In genomic region chrX:10356979-10357378, GRCh38 we compare ENCODE assay signal across 24 cellular contexts.
DNase-seq lines count a peak whose midpoint lies in the region; ATAC-seq and TF ChIP-seq lines count a peak whose summit lies in the region.
"Had no signal": no experiment of that assay in that cellular context is flagged by ENCODE, and none has a peak within 500 bp of the region (broad histone marks: within the 10 kb centered on the region; RNA-seq: fewer than 3 reads in every experiment).

No MANE protein-coding gene starts in this region.

- no peaks in the 10 kb centered on the region for H3K79me2 ChIP-seq in GM23248 (ENCODE audit: insufficient read depth)
- H3K79me2 ChIP-seq: hepatocyte had no signal

- H3K36me3 Mint-ChIP-seq in activated T-helper 17 cell treated with anti-CD3 and anti-CD28 coated beads, Interleukin-2, amount 50 U/mL, for 72 hours (ENCODE audit: low read depth), result no peaks in the 10 kb centered on the region
- H3K36me3 Mint-ChIP-seq in T-helper 17 cell (ENCODE audit: low read depth), result no peaks in the 10 kb centered on the region
- H3K36me3 Mint-ChIP-seq: CD8-positive, alpha-beta memory T cell; memory B cell; naive thymus-derived CD8-positive, alpha-beta T cell had no signal

- no peak overlapping the region for H3K9ac ChIP-seq in GM23248

- H3F3A ChIP-seq in GM23248 (ENCODE audit: insufficient read depth), result no peaks in the 10 kb centered on the region

- no peak overlapping the region for H2AFZ ChIP-seq in GM23248
- H2AFZ ChIP-seq: hepatocyte had no signal

- DNase-seq in AG08395 (ENCODE audit: low spot score) (peak; percentile 36), GM23248 (peak; percentile 60), foreskin fibroblast (peak; percentile 9 to 36), DMS153 (lab: John Stamatoyannopoulos, UW) (no peak), T-helper 17 cell (no peak)
- DNase-seq in effector memory CD4-positive, alpha-beta T cell, result no peak
- DNase-seq: CD8-positive, alpha-beta memory T cell; effector CD4-positive, alpha-beta T cell; Kasumi-1; kidney; naive thymus-derived CD8-positive, alpha-beta T cell; NCI-H1417 treated with DMSO at 0.1 percent for 48 hours; NCI-H2171; NCI-H748 treated with DMSO at 0.1 percent for 48 hours; pancreas; sigmoid colon; substantia nigra; uterus had no signal

- no peaks in the 10 kb centered on the region for H3K9me3 Mint-ChIP-seq in activated T-helper 17 cell treated with anti-CD3 and anti-CD28 coated beads, Interleukin-2, amount 50 U/mL, for 72 hours
- H3K9me3 Mint-ChIP-seq: memory B cell had no signal

- no peak overlapping the region for H3K27ac ChIP-seq in GM23248
- H3K27ac ChIP-seq in effector memory CD4-positive, alpha-beta T cell (ENCODE audit: insufficient read depth, low read length, poor library complexity, severe bottlenecking), result no peak overlapping the region
- H3K27ac ChIP-seq: hepatocyte, pancreas, sigmoid colon, uterus had no signal

- 76 to 90% methylated on average over 3 of the region's 3 CpGs for WGBS in GM23248 (ENCODE audit: low coverage in 1 of 2, low lambda C conversion rate in 2 of 2, missing lambda C conversion rate in 2 of 2), 2 experiments

- no peaks in the 10 kb centered on the region for H3K4me1 Mint-ChIP-seq in activated T-helper 17 cell treated with anti-CD3 and anti-CD28 coated beads, Interleukin-2, amount 50 U/mL, for 72 hours
- no peaks in the 10 kb centered on the region for H3K4me1 Mint-ChIP-seq in T-helper 17 cell
- H3K4me1 Mint-ChIP-seq: CD8-positive, alpha-beta memory T cell; memory B cell; naive thymus-derived CD8-positive, alpha-beta T cell had no signal

- no peak overlapping the region for H3K4me2 ChIP-seq in GM23248 (ENCODE audit: unreplicated experiment)
- H3K4me2 ChIP-seq: hepatocyte had no signal

- H3K4me3 ChIP-seq in GM23248 (no peak overlapping the region), foreskin fibroblast (ENCODE audit: low read depth in 1 of 2, low read length in 2 of 2) (no peak overlapping the region)
- H3K4me3 ChIP-seq in effector memory CD4-positive, alpha-beta T cell (ENCODE audit: insufficient read depth, low read depth, low read length, poor library complexity, severe bottlenecking), result no peak overlapping the region
- H3K4me3 ChIP-seq: HAP-1, hepatocyte, pancreas, sigmoid colon, uterus had no signal

- H3K36me3 ChIP-seq in GM23248 (ENCODE audit: low read depth), result no peaks in the 10 kb centered on the region
- no peaks in the 10 kb centered on the region for H3K36me3 ChIP-seq in effector memory CD4-positive, alpha-beta T cell (ENCODE audit: control insufficient read depth, insufficient read depth, low read length)
- H3K36me3 ChIP-seq: HAP-1, pancreas, sigmoid colon, uterus had no signal

- no peaks in the 10 kb centered on the region for H3K27me3 Mint-ChIP-seq in activated T-helper 17 cell treated with anti-CD3 and anti-CD28 coated beads, Interleukin-2, amount 50 U/mL, for 72 hours
- H3K27me3 Mint-ChIP-seq in T-helper 17 cell, result no peaks in the 10 kb centered on the region

- H3K27ac Mint-ChIP-seq in activated T-helper 17 cell treated with anti-CD3 and anti-CD28 coated beads, Interleukin-2, amount 50 U/mL, for 72 hours, result no peak overlapping the region
- H3K27ac Mint-ChIP-seq in T-helper 17 cell, result no peak overlapping the region
- H3K27ac Mint-ChIP-seq: CD8-positive, alpha-beta memory T cell; memory B cell; naive thymus-derived CD8-positive, alpha-beta T cell had no signal

- H4K20me1 ChIP-seq in GM23248 (ENCODE audit: insufficient read depth), result no peaks in the 10 kb centered on the region

- H3K4me1 ChIP-seq in GM23248 (ENCODE audit: insufficient read depth), result no peaks in the 10 kb centered on the region
- no peaks in the 10 kb centered on the region for H3K4me1 ChIP-seq in effector memory CD4-positive, alpha-beta T cell (ENCODE audit: control insufficient read depth, insufficient read depth, low read length, poor library complexity, severe bottlenecking)
- H3K4me1 ChIP-seq: HAP-1, pancreas, sigmoid colon, uterus had no signal

- peak; percentile 42 for ATAC-seq in activated T-helper 17 cell treated with anti-CD3 and anti-CD28 coated beads, Interleukin-2, amount 50 U/mL, for 72 hours (replicated peaks)
- ATAC-seq in GM18907 (IDR thresholded peaks at IDR 0.05; ENCODE audit: unreplicated experiment) (no peak), T-helper 17 cell (no peak)
- ATAC-seq: naive thymus-derived CD8-positive, alpha-beta T cell; Panc1; pancreas had no signal

- no peaks in the 10 kb centered on the region for H3K27me3 ChIP-seq in GM23248 (replicated peaks; ENCODE audit: insufficient read depth)
- H3K27me3 ChIP-seq in effector memory CD4-positive, alpha-beta T cell (replicated peaks; ENCODE audit: control insufficient read depth, insufficient read depth, low read length, poor library complexity, severe bottlenecking), result no peaks in the 10 kb centered on the region
- H3K27me3 ChIP-seq: hepatocyte, sigmoid colon, uterus had no signal

- in situ Hi-C loops in GM23248 (cut with MboI), result no loop called here

- no peaks in the 10 kb centered on the region for H3K9me2 ChIP-seq in GM23248 (ENCODE audit: insufficient read depth)

- H3K4me3 Mint-ChIP-seq in activated T-helper 17 cell treated with anti-CD3 and anti-CD28 coated beads, Interleukin-2, amount 50 U/mL, for 72 hours, result no peak overlapping the region
- no peak overlapping the region for H3K4me3 Mint-ChIP-seq in T-helper 17 cell
- H3K4me3 Mint-ChIP-seq: CD8-positive, alpha-beta memory T cell; memory B cell; naive thymus-derived CD8-positive, alpha-beta T cell had no signal

- H3K9me3 ChIP-seq in GM23248 (ENCODE audit: low read depth), result no peaks in the 10 kb centered on the region
- H3K9me3 ChIP-seq in effector memory CD4-positive, alpha-beta T cell (ENCODE audit: control insufficient read depth, low read length), result no peaks in the 10 kb centered on the region
- peaks cover 3% of the 10 kb centered on the region for H3K9me3 ChIP-seq in T-helper 17 cell (ENCODE audit: control insufficient read depth, low read length, poor library complexity, severe bottlenecking)
- H3K9me3 ChIP-seq: HAP-1, pancreas, sigmoid colon, uterus had no signal

- TF ChIP-seq CTCF in foreskin fibroblast (IDR thresholded peaks at IDR 0.05; ENCODE audit: low read depth, low read length), result no peak

Comparison
In these comparisons a context has a peak if more than half of its experiments do, and no peak if none do; other contexts are left out.
1. DNase-seq: peak in AG08395 (single experiment), GM23248 (single experiment) and foreskin fibroblast (2 of 2); none in DMS153 (single experiment), effector memory CD4-positive, alpha-beta T cell (0 of 3) and T-helper 17 cell (0 of 3).